Comparison of ENCODE assay signal across 1 cellular context in the genomic region with DNA sequence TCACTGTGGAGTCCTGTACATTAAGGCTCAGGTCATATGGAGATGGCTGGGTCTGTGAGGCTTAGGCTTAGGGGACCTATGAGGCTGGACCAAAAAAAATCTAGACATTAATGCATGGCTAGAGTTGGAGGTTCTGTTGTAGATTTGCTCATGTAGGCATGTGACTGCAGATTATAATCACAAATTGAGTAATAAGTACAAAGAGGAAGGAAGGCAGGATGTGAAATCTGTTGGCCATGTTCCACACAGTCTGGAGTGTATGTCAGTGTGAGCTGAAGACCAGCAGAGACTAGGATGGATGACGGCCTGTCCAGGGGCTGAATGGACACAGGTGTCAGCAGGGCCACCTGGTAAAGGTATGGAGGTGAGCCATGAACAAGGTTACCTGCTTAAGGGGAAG.
TF ChIP-seq lines count a peak whose summit lies in the region.

A gene with protein sequence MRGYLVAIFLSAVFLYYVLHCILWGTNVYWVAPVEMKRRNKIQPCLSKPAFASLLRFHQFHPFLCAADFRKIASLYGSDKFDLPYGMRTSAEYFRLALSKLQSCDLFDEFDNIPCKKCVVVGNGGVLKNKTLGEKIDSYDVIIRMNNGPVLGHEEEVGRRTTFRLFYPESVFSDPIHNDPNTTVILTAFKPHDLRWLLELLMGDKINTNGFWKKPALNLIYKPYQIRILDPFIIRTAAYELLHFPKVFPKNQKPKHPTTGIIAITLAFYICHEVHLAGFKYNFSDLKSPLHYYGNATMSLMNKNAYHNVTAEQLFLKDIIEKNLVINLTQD (plus strand): TSS at position 265 of the 400 bp plus-strand sequence. CDS start 5,101 bp downstream, outside the sequence.

TF ChIP-seq in SK-N-SH treated with all-trans-retinoic acid at 6 μM for 48 hours, 23 proteins besides CTCF, POLR2A, EP300 and RAD21 (continued from another document):
- no peak for TF ChIP-seq PATZ1 (CRISPR knock-in tag; IDR thresholded peaks at IDR 0.05; ENCODE audit: borderline replicate concordance)
- no peak for TF ChIP-seq TOX (CRISPR knock-in tag; IDR thresholded peaks at IDR 0.05; ENCODE audit: borderline replicate concordance)
- TF ChIP-seq BACH2 (CRISPR knock-in tag; IDR thresholded peaks at IDR 0.05; ENCODE audit: borderline replicate concordance) = no peak
- TF ChIP-seq ARNTL (CRISPR knock-in tag; IDR thresholded peaks at IDR 0.05; ENCODE audit: borderline replicate concordance, low read depth) = no peak
- TF ChIP-seq, protein P1, sequence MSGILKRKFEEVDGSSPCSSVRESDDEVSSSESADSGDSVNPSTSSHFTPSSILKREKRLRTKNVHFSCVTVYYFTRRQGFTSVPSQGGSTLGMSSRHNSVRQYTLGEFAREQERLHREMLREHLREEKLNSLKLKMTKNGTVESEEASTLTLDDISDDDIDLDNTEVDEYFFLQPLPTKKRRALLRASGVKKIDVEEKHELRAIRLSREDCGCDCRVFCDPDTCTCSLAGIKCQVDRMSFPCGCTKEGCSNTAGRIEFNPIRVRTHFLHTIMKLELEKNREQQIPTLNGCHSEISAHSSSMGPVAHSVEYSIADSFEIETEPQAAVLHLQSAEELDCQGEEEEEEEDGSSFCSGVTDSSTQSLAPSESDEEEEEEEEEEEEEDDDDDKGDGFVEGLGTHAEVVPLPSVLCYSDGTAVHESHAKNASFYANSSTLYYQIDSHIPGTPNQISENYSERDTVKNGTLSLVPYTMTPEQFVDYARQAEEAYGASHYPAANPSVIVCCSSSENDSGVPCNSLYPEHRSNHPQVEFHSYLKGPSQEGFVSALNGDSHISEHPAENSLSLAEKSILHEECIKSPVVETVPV (CRISPR knock-in tag; IDR thresholded peaks at IDR 0.05) = no peak
- no peak for TF ChIP-seq ZFP30 (CRISPR knock-in tag; IDR thresholded peaks at IDR 0.05)
- no peak for TF ChIP-seq ZNF70 (CRISPR knock-in tag; IDR thresholded peaks at IDR 0.05)
